26 cellular contexts compared by ENCODE assay signal in genomic region chr9:4962085-4962484, GRCh38.
"Had no signal": no experiment of that assay in that cellular context is flagged by ENCODE, and none has a peak within 500 bp of the region (broad histone marks: within the 10 kb centered on the region; RNA-seq: fewer than 3 reads in every experiment).

No MANE protein-coding gene starts in this region.

- H3K4me1 ChIP-seq: breast epithelium, Peyer's patch, SJSA1 had no signal

- ATAC-seq: activated T-cell treated with anti-CD3 and anti-CD28 coated beads, Interleukin-2, amount 50 U/mL, for 4 hours had no signal

- H3K4me3 ChIP-seq: breast epithelium, Peyer's patch, SJSA1 had no signal

- H3K36me3 ChIP-seq: breast epithelium, Peyer's patch, SJSA1 had no signal

- DNase-seq: activated CD4-positive, alpha-beta memory T cell treated with anti-CD3 and anti-CD28 coated beads for 36 hours; activated CD4-positive, alpha-beta T cell treated with anti-CD3 and anti-CD28 coated beads, Interleukin-2, amount 10 ng/mL, durations not matched to agents 7 days and 5 days; activated CD4-positive, CD25-positive, alpha-beta regulatory T cell; activated CD8-positive, alpha-beta memory T cell treated with anti-CD3 and anti-CD28 coated beads for 24 hours; activated effector memory CD4-positive, alpha-beta T cell treated with anti-CD3 and anti-CD28 coated beads, Interleukin-2, amount 50 U/mL, for 16 hours; activated naive CD4-positive, alpha-beta T cell treated with anti-CD3 and anti-CD28 coated beads for 36 hours; activated T-cell treated with anti-CD3 and anti-CD28 coated beads, Interleukin-2, amount 50 U/mL, for 4 hours; IMR-90; Kasumi-1; KBM-7; NCI-H1048; NCI-H146; NCI-H187 treated with DMSO at 0.1 percent for 48 hours; NCI-H2171; NCI-H2227 treated with DMSO at 0.1 percent for 48 hours; NCI-H510A; NCI-H526 treated with DMSO at 0.1 percent for 48 hours; NCI-H82; Peyer's patch; SHP77; T-helper 2 cell; T1000 had no signal

- H3K9me3 ChIP-seq: Peyer's patch, SJSA1 had no signal

- H3K27me3 ChIP-seq: breast epithelium, Peyer's patch, SJSA1 had no signal

- H3K27ac ChIP-seq: breast epithelium, Peyer's patch, RWPE1, SJSA1, VCaP had no signal
